In genomic region chr17:77383613-77384608, GRCh38 we compare ENCODE assay signal across 10 cellular contexts.
DNase-seq lines count a peak whose midpoint lies in the region; ATAC-seq, FAIRE-seq and TF ChIP-seq lines count a peak whose summit lies in the region.
"Had no signal": no experiment of that assay in that cellular context is flagged by ENCODE, and none has a peak within 500 bp of the region (broad histone marks: within the 10 kb centered on the region; RNA-seq: fewer than 3 reads in every experiment).

No MANE protein-coding gene starts in this region.

- H3K36me3 ChIP-seq in fibroblast of lung (ENCODE audit: control insufficient read depth, insufficient read depth, low read length) (peaks cover 11% of the 10 kb centered on the region), psoas muscle (ENCODE audit: insufficient read depth in 1 of 2, low read depth in 1 of 2) (no peaks in the 10 kb centered on the region)

- H3K4me2 ChIP-seq in fibroblast of lung (ENCODE audit: extremely low read depth, insufficient read depth, low read length), result no peak overlapping the region

- no TSS peak for BruUV-seq in Calu3 (replicated peaks; lab: Mats Ljungman, UMichigan)

- H4K20me1 ChIP-seq in fibroblast of lung (ENCODE audit: control insufficient read depth, extremely low read depth, insufficient read depth, low read length), result no peaks in the 10 kb centered on the region

- H3K36me3 Mint-ChIP-seq in Calu3 (ENCODE audit: insufficient read depth, unreplicated experiment) (peaks cover 54% of the 10 kb centered on the region), glutamatergic neuron (ENCODE audit: unreplicated experiment) (no peaks in the 10 kb centered on the region)

- FAIRE-seq in H54 (lab: Jason Lieb, UNC), result no peak

- TF ChIP-seq POLR2A in H54 (IDR thresholded peaks at IDR 0.05; ENCODE audit: low read depth, low read length), result no peak

- H3K4me3 ChIP-seq in fibroblast of lung (replicated peaks in 1 of 4; ENCODE audit: control extremely low read depth in 1 of 4, insufficient read depth in 1 of 4, low read depth in 3 of 4, low read length in 4 of 4) (no peak overlapping the region), psoas muscle (no peak overlapping the region)

- no peak overlapping the region for H3K9ac ChIP-seq in fibroblast of lung (ENCODE audit: insufficient read depth, low read length)

- H3K4me3 Mint-ChIP-seq in Calu3 (ENCODE audit: low read depth, unreplicated experiment) (no peak overlapping the region), glutamatergic neuron (ENCODE audit: unreplicated experiment) (no peak overlapping the region)

- H3K27me3 Mint-ChIP-seq in Calu3 (ENCODE audit: unreplicated experiment), result no peaks in the 10 kb centered on the region
- H3K27me3 Mint-ChIP-seq in glutamatergic neuron (ENCODE audit: unreplicated experiment), result peaks cover 5% of the 10 kb centered on the region

- peak; percentile 52 to 80 (median 72) for ATAC-seq in psoas muscle
- ATAC-seq in GM18498 (IDR thresholded peaks at IDR 0.05; ENCODE audit: unreplicated experiment), result no peak

- CTCF ChIA-PET in Calu3 (lab: Charles Lee), result interaction anchor here (0.6 kb wide), 1 partner anchor 44 kb away, joined by 3 read pairs; no protein-coding TSS in a partner anchor

- H3K27me3 ChIP-seq in fibroblast of lung (ENCODE audit: control insufficient read depth, insufficient read depth, low read length) (no peaks in the 10 kb centered on the region), psoas muscle (ENCODE audit: insufficient read depth in 3 of 3, low read length in 2 of 3) (no peaks in the 10 kb centered on the region)

- H3K4me1 ChIP-seq in fibroblast of lung (ENCODE audit: control insufficient read depth, extremely low read depth, insufficient read depth, low read length) (peaks cover 66% of the 10 kb centered on the region), psoas muscle (peaks cover 86% of the 10 kb centered on the region)

- intact Hi-C loops in Calu3 (cut with micrococcal nuclease; ENCODE audit: unreplicated experiment), result no loop called here
- intact Hi-C loops in psoas muscle (cut with DNase I), result no loop called here

- H2AFZ ChIP-seq in fibroblast of lung (ENCODE audit: low read length), result no peak overlapping the region

- H3K4me1 Mint-ChIP-seq in Calu3 (ENCODE audit: low read depth, unreplicated experiment), result peaks cover 21% of the 10 kb centered on the region
- peaks cover 39% of the 10 kb centered on the region for H3K4me1 Mint-ChIP-seq in glutamatergic neuron (ENCODE audit: low read depth, unreplicated experiment)

- H3K27ac ChIP-seq in fibroblast of lung (ENCODE audit: insufficient read depth, low read length), result peak overlapping the region; percentile 46
- H3K27ac ChIP-seq in psoas muscle, result peak overlapping the region; percentile 61
- H3K27ac ChIP-seq: VCaP had no signal

- H3K79me2 ChIP-seq in fibroblast of lung (ENCODE audit: control insufficient read depth, insufficient read depth, low read length), result peaks cover 95% of the 10 kb centered on the region

- H3K9me3 Mint-ChIP-seq in Calu3 (ENCODE audit: low read depth, unreplicated experiment), result no peaks in the 10 kb centered on the region
- peaks cover 6% of the 10 kb centered on the region for H3K9me3 Mint-ChIP-seq in glutamatergic neuron (ENCODE audit: unreplicated experiment)

- H3K9me3 ChIP-seq in fibroblast of lung (ENCODE audit: control insufficient read depth, insufficient read depth, low read depth, low read length), result no peaks in the 10 kb centered on the region
- H3K9me3 ChIP-seq in psoas muscle, result no peaks in the 10 kb centered on the region

- DNase-seq in Calu3 (no peak), NCI-H446 treated with DMSO at 0.1 percent for 48 hours (lab: John Stamatoyannopoulos, UW) (peak; percentile 36), fibroblast of lung (ENCODE audit: low read depth in 2 of 2) (no peak), psoas muscle (peak; percentile 74 to 82), glutamatergic neuron (no peak), H54 (ENCODE audit: insufficient read length, low spot score) (no peak), AG08395 (ENCODE audit: low spot score) (no peak)
- DNase-seq: NCI-H187 treated with DMSO at 0.1 percent for 48 hours had no signal

- TF ChIP-seq CTCF in Calu3 (IDR thresholded peaks at IDR 0.05; ENCODE audit: unreplicated experiment) (no peak), fibroblast of lung (conservative IDR thresholded peaks at IDR 0.05 in 1 of 2, IDR thresholded peaks at IDR 0.05 in 1 of 2; ENCODE audit: low read depth in 1 of 2, low read length in 2 of 2) (no peak), psoas muscle (IDR thresholded peaks at IDR 0.05) (no peak), glutamatergic neuron (IDR thresholded peaks at IDR 0.05; ENCODE audit: partially characterized antibody, unreplicated experiment) (no peak)

- H3K27ac Mint-ChIP-seq in Calu3 (ENCODE audit: unreplicated experiment) (peak overlapping the region; percentile 23), glutamatergic neuron (ENCODE audit: unreplicated experiment) (no peak overlapping the region)

- WGBS in psoas muscle, 3 donors, result 34 to 48% (median 42%) methylated on average over 29 of the region's 29 CpGs

Comparison
In these comparisons a context has a peak if more than half of its experiments do, and no peak if none do; other contexts are left out.
1. DNase-seq: peak in NCI-H446 treated with DMSO at 0.1 percent for 48 hours (single experiment) and psoas muscle (2 of 2); none in Calu3 (single experiment), fibroblast of lung (0 of 2), glutamatergic neuron (single experiment), H54 (single experiment) and AG08395 (single experiment).